Comparison of ENCODE assay signal across 8 cellular contexts in the genomic region with DNA sequence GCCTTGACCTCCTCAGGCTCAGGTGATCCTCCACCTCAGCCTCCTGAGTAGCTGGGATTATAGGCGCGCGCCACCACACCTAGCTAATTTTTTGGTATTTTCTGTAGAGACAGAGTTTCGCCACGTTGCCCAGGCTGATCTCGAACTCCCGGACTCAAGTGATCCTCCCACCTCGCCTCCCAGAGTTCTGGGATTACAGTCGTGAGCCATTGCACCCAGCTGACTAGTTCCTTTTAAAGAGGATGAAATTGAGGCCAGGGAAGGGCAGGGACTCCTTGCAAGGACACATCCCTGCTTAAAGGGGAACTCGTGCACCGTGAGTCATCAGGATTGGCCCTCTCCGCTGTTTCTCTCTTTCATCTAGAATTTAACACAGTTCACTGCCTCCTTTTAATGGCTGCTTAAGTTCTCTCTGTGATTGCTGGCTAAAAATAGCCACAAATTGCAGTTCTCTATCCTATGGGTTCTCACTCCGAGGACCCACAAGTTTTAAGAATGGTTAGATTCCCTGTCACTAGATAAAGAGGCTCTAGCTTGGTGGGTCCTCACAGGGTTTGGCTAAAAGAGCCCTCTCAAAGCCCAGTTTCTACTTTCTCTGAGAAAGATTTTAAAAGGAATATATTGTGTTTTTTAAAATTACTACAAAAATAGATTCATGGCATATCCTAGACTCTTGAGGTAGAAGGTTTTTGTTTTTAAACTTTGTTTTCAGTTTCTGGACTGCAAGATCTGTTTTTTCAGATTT. TPM values are rescaled to one million over a fixed set of nuclear protein-coding genes. Genes with fewer than 3 reads are reported as not detected.
DNase-seq lines count a peak whose midpoint lies in the region; FAIRE-seq and TF ChIP-seq lines count a peak whose summit lies in the region.

No MANE protein-coding gene starts in this region.

- H3K36me3 ChIP-seq in astrocyte (ENCODE audit: insufficient read depth, low read length) (no peaks in the 10 kb centered on the region), hepatocyte (replicated peaks; ENCODE audit: insufficient read depth, low read depth) (no peaks in the 10 kb centered on the region)

- H3K4me1 ChIP-seq in astrocyte (ENCODE audit: insufficient read depth, low read length): peaks cover 2% of the 10 kb centered on the region
- H3K4me1 ChIP-seq in hepatocyte (ENCODE audit: insufficient read depth): peaks cover 5% of the 10 kb centered on the region

- FAIRE-seq in G401.6 (lab: Jason Lieb, UNC) (peak; percentile 96), astrocyte (lab: Jason Lieb, UNC) (no peak)

- CTCF ChIA-PET in GM10248 (lab: Yijun Ruan, JAX): interaction anchor here (0.9 to 12.7 kb wide), 3 partner anchors 17 to 672 kb away, joined by 3 to 116 read pairs (median 4); no protein-coding TSS in a partner anchor

- peak overlapping the region; percentile 62 for H3K4me3 ChIP-seq in astrocyte (ENCODE audit: insufficient read depth, low read depth, low read length)
- peak overlapping the region; percentile 64 for H3K4me3 ChIP-seq in hepatocyte

- H3K27me3 Mint-ChIP-seq in astrocyte (ENCODE audit: low read depth, unreplicated experiment): no peaks in the 10 kb centered on the region

- H3K9me3 Mint-ChIP-seq in astrocyte (ENCODE audit: unreplicated experiment): no peaks in the 10 kb centered on the region

- H3K27ac ChIP-seq in astrocyte (ENCODE audit: low read depth, low read length) (peak overlapping the region; percentile 81), hepatocyte (peak overlapping the region; percentile 91)

- H4K20me1 ChIP-seq in astrocyte (ENCODE audit: insufficient read depth, low read length) (peaks cover 24% of the 10 kb centered on the region), hepatocyte (ENCODE audit: insufficient read depth, poor library complexity, severe bottlenecking) (no peaks in the 10 kb centered on the region)

- H3K4me1 Mint-ChIP-seq in astrocyte (ENCODE audit: low read depth, unreplicated experiment): peaks cover 7% of the 10 kb centered on the region

- peak overlapping the region; percentile 85 for H3K4me3 Mint-ChIP-seq in astrocyte (ENCODE audit: unreplicated experiment)

- TF ChIP-seq CTCF in astrocyte (IDR thresholded peaks at IDR 0.05; ENCODE audit: insufficient read depth, low read depth, low read length) (no peak), hepatocyte (IDR thresholded peaks at IDR 0.05; ENCODE audit: poor library complexity) (no peak), GM10248 (IDR thresholded peaks at IDR 0.05; ENCODE audit: control extremely low read depth, extremely low read depth, low read depth, missing control alignments) (no peak)

- H3K4me2 ChIP-seq in astrocyte (ENCODE audit: low read length) (peak overlapping the region; percentile 85), hepatocyte (peak overlapping the region; percentile 90)

- peaks cover 3% of the 10 kb centered on the region for H3K36me3 Mint-ChIP-seq in astrocyte (ENCODE audit: low read depth, unreplicated experiment)

- peak overlapping the region; percentile 89 for H3K27ac Mint-ChIP-seq in astrocyte (ENCODE audit: unreplicated experiment)

- H3K9me3 ChIP-seq in astrocyte (ENCODE audit: insufficient read depth, low read depth, low read length): no peaks in the 10 kb centered on the region
- no peaks in the 10 kb centered on the region for H3K9me3 ChIP-seq in hepatocyte (ENCODE audit: low read depth)

- H3K9ac ChIP-seq in astrocyte (ENCODE audit: low read length): peak overlapping the region; percentile 76

- peak overlapping the region; percentile 81 for H2AFZ ChIP-seq in astrocyte (ENCODE audit: low read depth, low read length)
- H2AFZ ChIP-seq in hepatocyte: peak overlapping the region; percentile 58

- H3K79me2 ChIP-seq in astrocyte (ENCODE audit: insufficient read depth, low read length): peaks cover 37% of the 10 kb centered on the region
- peaks cover 23% of the 10 kb centered on the region for H3K79me2 ChIP-seq in hepatocyte

- POLR2A ChIA-PET in GM10248 (lab: Yijun Ruan, JAX): no interaction called here

- no peaks in the 10 kb centered on the region for H3K9me2 ChIP-seq in hepatocyte (replicated peaks; ENCODE audit: insufficient read depth)

- H3K27me3 ChIP-seq in astrocyte (ENCODE audit: insufficient read depth, low read length): no peaks in the 10 kb centered on the region
- H3K27me3 ChIP-seq in hepatocyte: no peaks in the 10 kb centered on the region

- WGBS in hepatocyte (ENCODE audit: low lambda C conversion rate, missing lambda C conversion rate): 68% methylated on average over 11 of the region's 13 CpGs

- DNase-seq in NCI-H2227 treated with DMSO at 0.1 percent for 48 hours (lab: John Stamatoyannopoulos, UW) (peak; percentile 70), astrocyte (ENCODE audit: low read depth) (peak; percentile 92), hepatocyte (ENCODE audit: low spot score) (peak; percentile 79), pulmonary artery endothelial cell (ENCODE audit: low read depth, low spot score) (peak; percentile 15), GM10248 (ENCODE audit: extremely low spot score) (no peak), KG1 (lab: John Stamatoyannopoulos, UW) (no peak), SW 1271 (lab: John Stamatoyannopoulos, UW) (no peak)

RNA-seq across cellular contexts. Expression of gene CRTAP, which starts 1.4 kb away (rescaled TPM):
- total RNA-seq in astrocyte (144 and 145 TPM in 2 replicates), hepatocyte (178 and 201 TPM in 2 replicates), pulmonary artery endothelial cell (192 and 210 TPM in 2 replicates)
- 125 and 127 TPM in 2 replicates for polyA plus RNA-seq in hepatocyte

RNA-seq across cellular contexts. Expression of gene GLB1, which starts 18.2 kb away (rescaled TPM):
- total RNA-seq in astrocyte: 128 and 148 TPM in 2 replicates
- total RNA-seq in hepatocyte: 174 and 251 TPM in 2 replicates
- 163 and 176 TPM in 2 replicates for polyA plus RNA-seq in hepatocyte
- total RNA-seq in pulmonary artery endothelial cell: 51.6 and 61.5 TPM in 2 replicates

RNA-seq across cellular contexts. Expression of gene TMPPE, which starts 18.2 kb away (rescaled TPM):
- total RNA-seq in astrocyte (15.1 TPM in 2 replicates), hepatocyte (3.3 and 3.7 TPM in 2 replicates), pulmonary artery endothelial cell (6.5 and 11.1 TPM in 2 replicates)
- 1.1 and 1.4 TPM in 2 replicates for polyA plus RNA-seq in hepatocyte

Comparison
In these comparisons a context has a peak if more than half of its experiments do, and no peak if none do; other contexts are left out.
1. DNase-seq: peak in NCI-H2227 treated with DMSO at 0.1 percent for 48 hours (single experiment), astrocyte (single experiment), hepatocyte (single experiment) and pulmonary artery endothelial cell (single experiment); none in GM10248 (single experiment), KG1 (single experiment) and SW 1271 (0 of 2).